Comparison of ENCODE assay signal across 28 cellular contexts in genomic region chr14:31173120-31173837, GRCh38.
"Had no signal": no experiment of that assay in that cellular context is flagged by ENCODE, and none has a peak within 500 bp of the region (broad histone marks: within the 10 kb centered on the region; RNA-seq: fewer than 3 reads in every experiment).

No MANE protein-coding gene starts in this region.

- H3K27me3 Mint-ChIP-seq: activated CD8-positive, alpha-beta memory T cell treated with anti-CD3 and anti-CD28 coated beads, Interleukin-2, amount 10 ng/mL, durations not matched to agents 7 days and 5 days; activated T-cell treated with anti-CD3 and anti-CD28 coated beads, Interleukin-2, amount 50 U/mL, for 24 hours had no signal

- H3K27ac ChIP-seq: Peyer's patch, RWPE1, SJSA1 had no signal

- H3K27ac Mint-ChIP-seq: activated CD8-positive, alpha-beta memory T cell treated with anti-CD3 and anti-CD28 coated beads, Interleukin-2, amount 10 ng/mL, durations not matched to agents 7 days and 5 days; activated naive CD4-positive, alpha-beta T cell treated with anti-CD3 and anti-CD28 coated beads, Interleukin-2, amount 50 U/mL, for 72 hours; activated T-cell treated with anti-CD3 and anti-CD28 coated beads, Interleukin-2, amount 50 U/mL, for 24 hours; activated T-helper 1 cell treated with anti-CD3 and anti-CD28 coated beads, Interleukin-12 subunit alpha, Interleukin-12 subunit beta, Interleukin-2, Interleukin-4 antibody, amounts not matched to agents 30 ng/mL and 10 ng/mL and 1 ng/mL, durations not matched to agents 14 hours and 24 hours and 36 hours had no signal

- H3K4me3 Mint-ChIP-seq: activated CD8-positive, alpha-beta memory T cell treated with anti-CD3 and anti-CD28 coated beads, Interleukin-2, amount 10 ng/mL, durations not matched to agents 7 days and 5 days; activated T-cell treated with anti-CD3 and anti-CD28 coated beads, Interleukin-2, amount 50 U/mL, for 24 hours; activated T-helper 1 cell treated with anti-CD3 and anti-CD28 coated beads, Interleukin-12 subunit alpha, Interleukin-12 subunit beta, Interleukin-2, Interleukin-4 antibody, amounts not matched to agents 30 ng/mL and 10 ng/mL and 1 ng/mL, durations not matched to agents 14 hours and 24 hours and 36 hours had no signal

- ATAC-seq: activated CD8-positive, alpha-beta memory T cell treated with anti-CD3 and anti-CD28 coated beads, Interleukin-2, amount 10 ng/mL, durations not matched to agents 7 days and 5 days; activated naive CD4-positive, alpha-beta T cell treated with anti-CD3 and anti-CD28 coated beads, Interleukin-2, amount 50 U/mL, for 72 hours; SK-N-SH treated with all-trans-retinoic acid at 6 μM for 48 hours had no signal

- H3K9me3 Mint-ChIP-seq: activated naive CD4-positive, alpha-beta T cell treated with anti-CD3 and anti-CD28 coated beads, Interleukin-2, amount 50 U/mL, for 72 hours; activated T-cell treated with anti-CD3 and anti-CD28 coated beads, Interleukin-2, amount 50 U/mL, for 24 hours; activated T-helper 1 cell treated with anti-CD3 and anti-CD28 coated beads, Interleukin-12 subunit alpha, Interleukin-12 subunit beta, Interleukin-2, Interleukin-4 antibody, amounts not matched to agents 30 ng/mL and 10 ng/mL and 1 ng/mL, durations not matched to agents 14 hours and 24 hours and 36 hours had no signal

- H3K4me1 ChIP-seq: Peyer's patch had no signal

- H3K4me1 Mint-ChIP-seq: activated CD8-positive, alpha-beta memory T cell treated with anti-CD3 and anti-CD28 coated beads, Interleukin-2, amount 10 ng/mL, durations not matched to agents 7 days and 5 days had no signal

- DNase-seq: activated CD4-positive, alpha-beta T cell treated with anti-CD3 and anti-CD28 coated beads for 48 hours; activated CD4-positive, alpha-beta T cell treated with anti-CD3 and anti-CD28 coated beads, Interleukin-2, amount 50 U/mL, for 4 hours; activated CD4-positive, CD25-positive, alpha-beta regulatory T cell treated with anti-CD3 and anti-CD28 coated beads, Interleukin-2, amount 50 U/mL, for 72 hours; activated CD8-positive, alpha-beta memory T cell treated with anti-CD3 and anti-CD28 coated beads, Interleukin-2, amount 10 ng/mL, durations not matched to agents 7 days and 5 days; activated effector memory CD4-positive, alpha-beta T cell treated with anti-CD3 and anti-CD28 coated beads, Interleukin-2, amount 50 U/mL, for 16 hours; activated naive CD4-positive, alpha-beta T cell treated with Interleukin-2 at 50 U/mL for 16 hours; activated T-cell treated with anti-CD3 and anti-CD28 coated beads, Interleukin-2, amount 50 U/mL, for 24 hours; KG1; MG63; MV-4-11; NCI-H1092 treated with DMSO at 0.1 percent for 48 hours; NCI-H1417 treated with DMSO at 0.1 percent for 48 hours; NCI-H1694; NCI-H2029; NCI-H2107; NCI-H2171 treated with DMSO at 0.1 percent for 48 hours; NCI-H345; NCI-H510A; NCI-H526 treated with DMSO at 0.1 percent for 48 hours; NK-92 treated with Interleukin-12 subunit alpha and Interleukin-12 subunit beta, amount 100 ng/mL, for 24 hours; Peyer's patch; SHP77; SW 1271 had no signal

- H3K9me3 ChIP-seq: MG63, Peyer's patch, SJSA1 had no signal

- H3K4me3 ChIP-seq: MG63, Peyer's patch, SJSA1 had no signal
